In genomic region chr17:34579017-34579946, GRCh38 we compare ENCODE assay signal across 8 cellular contexts. TPM values are rescaled to one million over a fixed set of nuclear protein-coding genes. Genes with fewer than 3 reads are reported as not detected.
A peak's percentile ranks its signal among the peaks of the same experiment; 100 is the strongest.
DNase-seq lines count a peak whose midpoint lies in the region; TF ChIP-seq lines count a peak whose summit lies in the region.

A gene with protein sequence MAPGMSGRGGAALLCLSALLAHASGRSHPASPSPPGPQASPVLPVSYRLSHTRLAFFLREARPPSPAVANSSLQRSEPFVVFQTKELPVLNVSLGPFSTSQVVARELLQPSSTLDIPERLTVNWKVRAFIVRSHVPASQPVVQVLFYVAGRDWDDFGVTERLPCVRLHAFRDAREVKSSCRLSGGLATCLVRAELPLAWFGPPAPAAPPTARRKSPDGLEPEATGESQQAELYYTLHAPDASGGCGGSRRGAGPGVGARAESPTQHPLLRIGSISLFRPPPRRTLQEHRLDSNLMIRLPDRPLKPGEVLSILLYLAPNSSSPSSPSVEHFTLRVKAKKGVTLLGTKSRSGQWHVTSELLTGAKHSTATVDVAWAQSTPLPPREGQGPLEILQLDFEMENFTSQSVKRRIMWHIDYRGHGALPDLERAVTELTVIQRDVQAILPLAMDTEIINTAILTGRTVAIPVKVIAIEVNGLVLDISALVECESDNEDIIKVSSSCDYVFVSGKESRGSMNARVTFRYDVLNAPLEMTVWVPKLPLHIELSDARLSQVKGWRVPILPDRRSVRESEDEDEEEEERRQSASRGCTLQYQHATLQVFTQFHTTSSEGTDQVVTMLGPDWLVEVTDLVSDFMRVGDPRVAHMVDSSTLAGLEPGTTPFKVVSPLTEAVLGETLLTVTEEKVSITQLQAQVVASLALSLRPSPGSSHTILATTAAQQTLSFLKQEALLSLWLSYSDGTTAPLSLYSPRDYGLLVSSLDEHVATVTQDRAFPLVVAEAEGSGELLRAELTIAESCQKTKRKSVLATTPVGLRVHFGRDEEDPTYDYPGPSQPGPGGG (N-terminal part only) (plus strand): TSS chr17:34579582. CDS start chr17:34581077, 1,495 bp downstream.

- no peaks in the 10 kb centered on the region for H3K36me3 Mint-ChIP-seq in activated naive CD8-positive, alpha-beta T cell

- H3K36me3 ChIP-seq in BE2C (no peaks in the 10 kb centered on the region), right atrium auricular region (no peaks in the 10 kb centered on the region), OCI-LY7 (ENCODE audit: insufficient read depth, low read length) (no peaks in the 10 kb centered on the region)

- BruUV-seq in OCI-LY7 (replicated peaks; lab: Mats Ljungman, UMichigan) = no TSS peak

- H3K4me1 ChIP-seq in BE2C (peaks cover 3% of the 10 kb centered on the region), right atrium auricular region (peaks cover 0 to 38% of the 10 kb centered on the region in 2 donors), OCI-LY7 (ENCODE audit: insufficient read depth, low read length, poor library complexity, severe bottlenecking) (no peaks in the 10 kb centered on the region)

- DNase-seq in BE2C (peak; percentile 52), right atrium auricular region (ENCODE audit: low spot score) (peak; percentile 63), posterior cingulate gyrus (peak; percentile 68 to 98 (median 85)), epidermal melanocyte (ENCODE audit: insufficient read length, low spot score) (no peak), HT-29 (ENCODE audit: low spot score) (no peak), OCI-LY7 (ENCODE audit: low spot score) (no peak)
- no peak for DNase-seq in Jurkat, Clone E6-1 (ENCODE audit: low read depth, low spot score)

- H3K27me3 ChIP-seq in BE2C = peaks cover 71% of the 10 kb centered on the region
- peaks cover 17 to 37% of the 10 kb centered on the region in 2 donors for H3K27me3 ChIP-seq in right atrium auricular region

- H3K27me3 Mint-ChIP-seq in activated naive CD8-positive, alpha-beta T cell = peaks cover 49% of the 10 kb centered on the region

- H3K9me3 Mint-ChIP-seq in activated naive CD8-positive, alpha-beta T cell (ENCODE audit: low read depth) = no peaks in the 10 kb centered on the region

- H3K4me2 ChIP-seq in OCI-LY7 (ENCODE audit: low read length) = no peak within 1 kb of the TSS

- intact Hi-C loops in posterior cingulate gyrus (cut with DNase I) = no loop called here
- intact Hi-C loops in OCI-LY7 (cut with micrococcal nuclease; ENCODE audit: unreplicated experiment) = no loop called here

- H3K27ac Mint-ChIP-seq in activated naive CD8-positive, alpha-beta T cell = no peak within 1 kb of the TSS

- no peak within 1 kb of the TSS for H2AFZ ChIP-seq in OCI-LY7 (ENCODE audit: low read length)

- no peaks in the 10 kb centered on the region for H4K20me1 ChIP-seq in OCI-LY7 (ENCODE audit: insufficient read depth, low read length)

- peaks cover 14% of the 10 kb centered on the region for H3K4me1 Mint-ChIP-seq in activated naive CD8-positive, alpha-beta T cell (ENCODE audit: low read depth)

- no peak within 1 kb of the TSS for H3K27ac ChIP-seq in right atrium auricular region
- no peak within 1 kb of the TSS for H3K27ac ChIP-seq in OCI-LY7 (ENCODE audit: low read depth, low read length, poor library complexity, severe bottlenecking)

- H3K4me3 ChIP-seq in BE2C (ENCODE audit: low read depth, low read length) (peak within 1 kb of the TSS; percentile 44), right atrium auricular region (peak within 1 kb of the TSS; percentile 29 to 57), OCI-LY7 (ENCODE audit: low read depth, low read length, poor library complexity, severe bottlenecking) (no peak within 1 kb of the TSS)
- H3K4me3 ChIP-seq in Jurkat, Clone E6-1 (ENCODE audit: low read length) = peak within 1 kb of the TSS; percentile 43

- H3K9me3 ChIP-seq in BE2C (no peaks in the 10 kb centered on the region), right atrium auricular region (peaks cover 0 to 5% of the 10 kb centered on the region in 2 donors), OCI-LY7 (ENCODE audit: low read length) (no peaks in the 10 kb centered on the region)

- H3K9me2 ChIP-seq in OCI-LY7 (ENCODE audit: insufficient read depth, low read length) = no peaks in the 10 kb centered on the region

- H3K4me3 Mint-ChIP-seq in activated naive CD8-positive, alpha-beta T cell = peak within 1 kb of the TSS; percentile 86

- CTCF ChIA-PET in OCI-LY7 (lab: Charles Lee; ENCODE audit: unreplicated experiment) = no interaction called here

- TF ChIP-seq CTCF in BE2C (IDR thresholded peaks at IDR 0.05; ENCODE audit: low read depth, low read length) = no peak
- TF ChIP-seq CTCF in right atrium auricular region (IDR thresholded peaks at IDR 0.05) = no peak
- no peak for TF ChIP-seq CTCF in OCI-LY7 (conservative IDR thresholded peaks at IDR 0.05; ENCODE audit: low read length)

- POLR2A ChIA-PET in OCI-LY7 (lab: Charles Lee) = no interaction called here

- no peaks in the 10 kb centered on the region for H3K79me2 ChIP-seq in OCI-LY7 (ENCODE audit: insufficient read depth, low read depth, low read length)

RNA-seq across cellular contexts. Expression of the gene that starts here (rescaled TPM):
- 41.4 TPM for polyA plus RNA-seq in BE2C (2012; ENCODE audit: insufficient read depth, insufficient read length, low read depth)
- polyA plus RNA-seq in Jurkat, Clone E6-1 (2012; ENCODE audit: insufficient read depth, insufficient read length) = 0.45 TPM
- under 1 TPM; 0.24 to 0.26 TPM for total RNA-seq in right atrium auricular region
- not detected in 2 replicates for total RNA-seq in HT-29 (2014; rRNA removed; shearing (Covaris generic))
- total RNA-seq in OCI-LY7 (2014; rRNA removed; shearing (Covaris generic)) = not detected in 2 replicates
- total RNA-seq in OCI-LY7 (2022) = not detected in 2 replicates

Comparison
In these comparisons a context has a peak if more than half of its experiments do, and no peak if none do; other contexts are left out.
1. Peak in DNase-seq and H3K4me3 ChIP-seq in right atrium auricular region; RNA of the gene not detected or under 1 TPM.
2. DNase-seq: peak in BE2C (single experiment) and posterior cingulate gyrus (10 of 10); none in Jurkat, Clone E6-1 (single experiment), epidermal melanocyte (single experiment), HT-29 (single experiment) and OCI-LY7 (single experiment).